Comparison of ENCODE assay signal across 22 cellular contexts in the genomic region with DNA sequence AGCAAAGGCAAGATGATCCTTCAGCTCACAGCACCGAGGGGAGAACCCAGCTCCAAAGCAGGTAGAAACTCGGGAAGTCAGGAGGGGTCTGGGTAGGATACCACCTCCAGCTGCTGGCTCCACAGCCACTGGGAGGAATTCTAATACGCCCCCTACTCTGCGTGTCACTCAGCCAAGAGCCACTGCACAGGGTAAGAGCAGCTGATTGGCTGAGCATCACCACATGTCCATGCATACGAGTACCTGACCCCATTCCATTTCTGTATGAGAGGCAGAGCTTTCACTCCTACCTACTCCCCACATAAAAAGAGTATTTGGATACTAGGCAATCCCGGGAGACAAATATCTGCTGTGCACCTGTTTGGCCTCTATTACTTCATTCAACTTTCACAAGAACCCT.
"Had no signal": no experiment of that assay in that cellular context is flagged by ENCODE, and none has a peak within 500 bp of the region (broad histone marks: within the 10 kb centered on the region; RNA-seq: fewer than 3 reads in every experiment).

No MANE protein-coding gene starts in this region.

- H3K4me3 ChIP-seq: SJSA1, SK-N-MC had no signal

- H3K27me3 ChIP-seq: SJSA1 had no signal

- H3K27ac ChIP-seq: KMS-11, SJSA1, SK-N-MC had no signal

- H3K9me3 ChIP-seq: SJSA1 had no signal

- H3K36me3 ChIP-seq: SJSA1 had no signal

- H3K9ac ChIP-seq: KMS-11 had no signal

- FAIRE-seq: RCC 7860 had no signal

- H3K4me2 ChIP-seq: KMS-11 had no signal

- DNase-seq: IMR-90, Kasumi-1, MM.1S, NCI-H1092 treated with DMSO at 0.1 percent for 48 hours, NCI-H1436, NCI-H187, NCI-H2029, NCI-H2081 treated with DMSO at 0.1 percent for 48 hours, NCI-H2171, NCI-H226, NCI-H446, NCI-H510A, NCI-H524 treated with DMSO at 0.1 percent for 48 hours, NCI-H69, NCI-H774, Right ventricle myocardium superior, RPMI8226, SIG-M5 had no signal
